8 cellular contexts compared by ENCODE assay signal in genomic region chr20:11890331-11891080, GRCh38. TPM values are rescaled to one million over a fixed set of nuclear protein-coding genes. Genes with fewer than 3 reads are reported as not detected.
DNase-seq lines count a peak whose midpoint lies in the region; ATAC-seq and TF ChIP-seq lines count a peak whose summit lies in the region.

No MANE protein-coding gene starts in this region.

- CTCF ChIA-PET in A673 (lab: Charles Lee): interaction anchor here (0.7 kb wide), 1 partner anchor 1677 kb away, joined by 8 read pairs; no protein-coding TSS in a partner anchor

- POLR2A ChIA-PET in A673 (lab: Charles Lee; ENCODE audit: low non-redundant PET): no interaction called here

- intact Hi-C loops in A673 (cut with micrococcal nuclease; ENCODE audit: unreplicated experiment): no loop called here
- intact Hi-C loops in esophagus muscularis mucosa (cut with DNase I): no loop called here
- intact Hi-C loops in mucosa of descending colon (cut with DNase I, micrococcal nuclease): no loop called here

- H3K27me3 ChIP-seq in A673 (replicated peaks; ENCODE audit: insufficient read depth, low read depth, low read length, poor library complexity): peaks cover 21% of the 10 kb centered on the region
- H3K27me3 ChIP-seq in esophagus muscularis mucosa: no peaks in the 10 kb centered on the region

- H3K4me1 ChIP-seq in A673 (ENCODE audit: insufficient read depth, low read length, poor library complexity, severe bottlenecking) (peaks cover 28% of the 10 kb centered on the region), esophagus muscularis mucosa (peaks cover 13 to 37% (median 27%) of the 10 kb centered on the region in 4 donors), mucosa of descending colon (ENCODE audit: low read depth) (peaks cover 14% of the 10 kb centered on the region)

- DNase-seq in A673 (ENCODE audit: low spot score) (peak; percentile 94), NCI-H524 (lab: John Stamatoyannopoulos, UW) (peak; percentile 91 to 95), esophagus muscularis mucosa (ENCODE audit: extremely low spot score) (peak; percentile 94), mucosa of descending colon (peak; percentile 87 to 94 (median 90))
- DNase-seq in activated CD8-positive, alpha-beta memory T cell treated with anti-CD3 and anti-CD28 coated beads for 48 hours (ENCODE audit: low read depth in 2 of 3, low spot score in 2 of 3): peak; percentile 2 to 25 (median 12)
- peak; percentile 8 for DNase-seq in stimulated activated CD8-positive, alpha-beta memory T cell treated with anti-CD3 and anti-CD28 coated beads, Interleukin-7, amount 100 ng/mL, for 24 hours (ENCODE audit: low read depth)

- 0% methylated on average over 24 of the region's 70 CpGs for WGBS in esophagus muscularis mucosa

- no peak for TF ChIP-seq POLR2A in esophagus muscularis mucosa (IDR thresholded peaks at IDR 0.05; ENCODE audit: low read depth)

- TF ChIP-seq CTCF in A673 (conservative IDR thresholded peaks at IDR 0.05; ENCODE audit: low read depth, low read length) (no peak), esophagus muscularis mucosa (IDR thresholded peaks at IDR 0.05) (peak in 1 of 3 experiments; percentile 13), mucosa of descending colon (IDR thresholded peaks at IDR 0.05) (no peak)

- H3K9me3 ChIP-seq in A673 (ENCODE audit: low read depth, low read length, poor library complexity, severe bottlenecking) (no peaks in the 10 kb centered on the region), esophagus muscularis mucosa (no peaks in the 10 kb centered on the region), mucosa of descending colon (no peaks in the 10 kb centered on the region)

- H3K27ac ChIP-seq in A673 (ENCODE audit: low read depth, low read length, poor library complexity, severe bottlenecking) (peak overlapping the region; percentile 79), esophagus muscularis mucosa (replicated peaks in 1 of 4) (peak overlapping the region; percentile 91 to 94 (median 93))

- H3K4me3 ChIP-seq in A673 (ENCODE audit: low read depth, low read length, poor library complexity, severe bottlenecking) (peak overlapping the region; percentile 86), esophagus muscularis mucosa (peak overlapping the region; percentile 86 to 92 (median 90)), mucosa of descending colon (peak overlapping the region; percentile 83)

- BruUV-seq in A673 (replicated peaks; lab: Mats Ljungman, UMichigan): no TSS peak

- peak; percentile 55 for ATAC-seq in GM18858 (IDR thresholded peaks at IDR 0.05; ENCODE audit: unreplicated experiment)
- peak; percentile 76 for ATAC-seq in HG03432 (IDR thresholded peaks at IDR 0.05; ENCODE audit: unreplicated experiment)
- peak; percentile 95 for ATAC-seq in mucosa of descending colon

- TF ChIP-seq EP300 in esophagus muscularis mucosa (IDR thresholded peaks at IDR 0.05): no peak

- no peaks in the 10 kb centered on the region for H3K36me3 ChIP-seq in A673 (ENCODE audit: insufficient read depth, low read length, poor library complexity, severe bottlenecking)
- no peaks in the 10 kb centered on the region for H3K36me3 ChIP-seq in esophagus muscularis mucosa
- H3K36me3 ChIP-seq in mucosa of descending colon (ENCODE audit: low read depth): no peaks in the 10 kb centered on the region

RNA-seq across cellular contexts. Expression of gene BTBD3, which starts 27.2 kb away (rescaled TPM):
- total RNA-seq in A673 (2021): 43.5 and 46.0 TPM in 2 replicates
- 10 to 100 TPM; 15.4 to 34.5 (median 25.9) TPM for total RNA-seq in esophagus muscularis mucosa
- 10 to 100 TPM; 40.1 to 76.0 (median 45.9) TPM for total RNA-seq in mucosa of descending colon

Comparison
In these comparisons a context has a peak if more than half of its experiments do, and no peak if none do; other contexts are left out.
1. Peak in every context shown above with its lines: DNase-seq, ATAC-seq, H3K4me3 ChIP-seq and H3K27ac ChIP-seq.
2. DNase-seq: peak in every context shown above with its lines; median percentile 94 in A673; 94 in esophagus muscularis mucosa; 93 in NCI-H524; 90 in mucosa of descending colon; 12 in activated CD8-positive, alpha-beta memory T cell treated with anti-CD3 and anti-CD28 coated beads for 48 hours; 8 in stimulated activated CD8-positive, alpha-beta memory T cell treated with anti-CD3 and anti-CD28 coated beads, Interleukin-7, amount 100 ng/mL, for 24 hours.